Comparison of ENCODE assay signal across 2 cellular contexts in the genomic region with DNA sequence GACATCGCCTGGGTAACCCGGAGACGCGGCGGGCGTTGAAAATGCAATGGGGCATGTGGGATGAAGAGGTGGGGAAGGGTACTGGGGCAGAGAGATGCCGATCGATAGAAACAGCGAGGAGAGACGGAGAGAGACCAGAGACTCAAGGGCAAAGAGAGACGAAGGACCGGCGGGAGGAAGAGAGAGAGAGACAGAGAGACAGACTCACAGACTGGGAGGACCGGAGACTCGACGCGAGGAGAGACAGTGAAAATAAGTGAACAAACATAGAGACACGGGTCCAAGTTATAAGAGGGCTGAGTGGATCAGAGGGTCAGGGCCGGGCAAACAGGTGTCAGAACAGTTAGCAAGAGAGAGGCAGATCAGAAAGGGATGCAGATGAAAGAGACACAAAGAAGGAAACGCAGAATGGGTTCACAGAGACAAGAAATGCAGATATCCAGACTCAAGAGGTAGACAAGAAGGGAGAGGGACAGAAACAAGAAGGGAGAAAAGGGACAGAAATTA.
A peak's percentile ranks its signal among the peaks of the same experiment; 100 is the strongest.
TF ChIP-seq lines count a peak whose summit lies in the region.

No MANE protein-coding gene starts in this region.

TF ChIP-seq in PFSK-1, 5 proteins besides CTCF, POLR2A, EP300 and RAD21:
- peak; percentile 86; the same call in 1 of the 2 replicates for TF ChIP-seq SIN3A (IDR thresholded peaks at IDR 0.05; ENCODE audit: borderline replicate concordance, insufficient read depth, low read length)
- TF ChIP-seq, protein P1, sequence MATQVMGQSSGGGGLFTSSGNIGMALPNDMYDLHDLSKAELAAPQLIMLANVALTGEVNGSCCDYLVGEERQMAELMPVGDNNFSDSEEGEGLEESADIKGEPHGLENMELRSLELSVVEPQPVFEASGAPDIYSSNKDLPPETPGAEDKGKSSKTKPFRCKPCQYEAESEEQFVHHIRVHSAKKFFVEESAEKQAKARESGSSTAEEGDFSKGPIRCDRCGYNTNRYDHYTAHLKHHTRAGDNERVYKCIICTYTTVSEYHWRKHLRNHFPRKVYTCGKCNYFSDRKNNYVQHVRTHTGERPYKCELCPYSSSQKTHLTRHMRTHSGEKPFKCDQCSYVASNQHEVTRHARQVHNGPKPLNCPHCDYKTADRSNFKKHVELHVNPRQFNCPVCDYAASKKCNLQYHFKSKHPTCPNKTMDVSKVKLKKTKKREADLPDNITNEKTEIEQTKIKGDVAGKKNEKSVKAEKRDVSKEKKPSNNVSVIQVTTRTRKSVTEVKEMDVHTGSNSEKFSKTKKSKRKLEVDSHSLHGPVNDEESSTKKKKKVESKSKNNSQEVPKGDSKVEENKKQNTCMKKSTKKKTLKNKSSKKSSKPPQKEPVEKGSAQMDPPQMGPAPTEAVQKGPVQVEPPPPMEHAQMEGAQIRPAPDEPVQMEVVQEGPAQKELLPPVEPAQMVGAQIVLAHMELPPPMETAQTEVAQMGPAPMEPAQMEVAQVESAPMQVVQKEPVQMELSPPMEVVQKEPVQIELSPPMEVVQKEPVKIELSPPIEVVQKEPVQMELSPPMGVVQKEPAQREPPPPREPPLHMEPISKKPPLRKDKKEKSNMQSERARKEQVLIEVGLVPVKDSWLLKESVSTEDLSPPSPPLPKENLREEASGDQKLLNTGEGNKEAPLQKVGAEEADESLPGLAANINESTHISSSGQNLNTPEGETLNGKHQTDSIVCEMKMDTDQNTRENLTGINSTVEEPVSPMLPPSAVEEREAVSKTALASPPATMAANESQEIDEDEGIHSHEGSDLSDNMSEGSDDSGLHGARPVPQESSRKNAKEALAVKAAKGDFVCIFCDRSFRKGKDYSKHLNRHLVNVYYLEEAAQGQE (IDR thresholded peaks at IDR 0.05; ENCODE audit: insufficient read depth in 1 of 2, low read depth in 2 of 2, low read length in 2 of 2): no peak
TF ChIP-seq in PFSK-1: peak in this region for 1.

TF ChIP-seq in endothelial cell of umbilical vein, 7 proteins besides CTCF, POLR2A, EP300 and RAD21:
- TF ChIP-seq GATA2 (IDR thresholded peaks at IDR 0.05; ENCODE audit: insufficient read depth, insufficient read length, low read depth, low read length) (no peak), FOS (IDR thresholded peaks at IDR 0.05; ENCODE audit: borderline replicate concordance, insufficient read depth, low read length) (no peak), EZH2 (IDR thresholded peaks at IDR 0.05; ENCODE audit: borderline replicate concordance, low read depth, low read length, severe bottlenecking) (no peak), POLR2AphosphoS5 (IDR thresholded peaks at IDR 0.05; ENCODE audit: insufficient read depth, low read depth, low read length) (no peak), JUN (IDR thresholded peaks at IDR 0.05; ENCODE audit: borderline replicate concordance, insufficient read depth, insufficient read length, low read depth) (no peak), MYC (IDR thresholded peaks at IDR 0.05; ENCODE audit: low read depth, low read length) (no peak)
- TF ChIP-seq, protein P2, sequence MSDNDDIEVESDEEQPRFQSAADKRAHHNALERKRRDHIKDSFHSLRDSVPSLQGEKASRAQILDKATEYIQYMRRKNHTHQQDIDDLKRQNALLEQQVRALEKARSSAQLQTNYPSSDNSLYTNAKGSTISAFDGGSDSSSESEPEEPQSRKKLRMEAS (IDR thresholded peaks at IDR 0.05; ENCODE audit: insufficient read depth, insufficient read length): peak; percentile 12
